14 cellular contexts compared by ENCODE assay signal in the genomic region with DNA sequence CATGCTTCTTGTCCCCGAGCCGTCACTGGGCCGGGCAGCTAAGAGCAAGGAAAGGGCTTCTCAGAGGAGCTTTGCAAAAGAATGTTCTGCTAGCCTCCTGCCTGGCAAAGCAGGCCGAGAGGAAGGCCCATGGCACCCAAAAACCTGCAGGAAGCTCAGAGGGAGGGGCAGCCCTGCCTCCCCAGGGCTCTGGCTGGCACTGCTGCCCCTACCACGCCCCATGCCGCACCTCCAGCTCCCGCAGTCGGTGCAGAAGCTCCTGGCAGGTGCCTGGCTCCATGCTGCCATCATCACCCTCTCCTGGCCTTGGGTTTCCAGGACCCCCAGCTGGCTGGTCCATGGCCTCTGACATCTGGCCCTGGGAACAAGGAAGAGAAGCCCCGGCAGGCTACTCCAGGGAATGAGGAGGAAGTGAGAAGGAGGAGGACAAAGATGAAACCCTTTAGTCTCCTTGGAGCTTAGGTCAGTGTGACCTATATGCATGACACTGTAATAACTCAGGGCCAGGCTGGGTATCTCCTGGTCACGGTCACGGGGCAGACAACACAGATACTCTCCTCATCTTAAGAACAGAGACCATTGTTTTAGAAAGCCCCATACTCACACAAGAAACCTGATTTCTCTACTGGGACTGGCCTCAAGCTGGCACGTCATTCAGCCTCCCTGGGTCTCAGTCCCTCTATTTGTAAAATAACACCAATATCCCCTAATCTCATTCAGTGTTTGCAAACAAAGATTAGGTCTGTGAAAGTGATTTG. TPM values are rescaled to one million over a fixed set of nuclear protein-coding genes. Genes with fewer than 3 reads are reported as not detected.
DNase-seq lines count a peak whose midpoint lies in the region; ATAC-seq and TF ChIP-seq lines count a peak whose summit lies in the region.
"Had no signal": no experiment of that assay in that cellular context is flagged by ENCODE, and none has a peak within 500 bp of the region (broad histone marks: within the 10 kb centered on the region; RNA-seq: fewer than 3 reads in every experiment).

No MANE protein-coding gene starts in this region.

- DNase-seq in Right ventricle myocardium superior (peak; percentile 32), right atrium auricular region (ENCODE audit: low spot score) (no peak), SK-MEL-5 (ENCODE audit: low read depth, low spot score) (peak; percentile 97), mesenteric fat pad (ENCODE audit: low spot score) (peak; percentile 64), sigmoid colon (peak; percentile 41), lower leg skin (ENCODE audit: low spot score in 2 of 2) (no peak)
- no peak for DNase-seq in activated effector memory CD4-positive, alpha-beta T cell treated with anti-CD3 and anti-CD28 coated beads, Interleukin-2, amount 50 U/mL, for 16 hours
- DNase-seq: 8988T; Calu3; CD4-positive, CD25-positive, alpha-beta regulatory T cell; DMS 273 treated with DMSO at 0.1 percent for 48 hours; GM23248 had no signal

- no peak for TF ChIP-seq CTCF in right atrium auricular region (IDR thresholded peaks at IDR 0.05)
- no peak for TF ChIP-seq CTCF in sigmoid colon (IDR thresholded peaks at IDR 0.05)
- TF ChIP-seq CTCF in lower leg skin (IDR thresholded peaks at IDR 0.05), result no peak

- in situ Hi-C loops in SK-MEL-5 (cut with HindIII; ENCODE audit: low pct_unique_long_range_greater_than_20kb, low sequenced_read_pairs), result no loop called here

- WGBS in sigmoid colon, 2 donors, result 57 to 88% methylated on average over 12 of the region's 12 CpGs
- 59 to 64% methylated on average over 12 of the region's 12 CpGs for WGBS in lower leg skin, 2 donors

- H3K4me1 ChIP-seq in right atrium auricular region (peaks cover 0 to 45% of the 10 kb centered on the region in 2 donors), sigmoid colon (peaks cover 0 to 14% (median 9%) of the 10 kb centered on the region in 4 donors)

- H3K27me3 ChIP-seq in right atrium auricular region (no peaks in the 10 kb centered on the region), sigmoid colon (no peaks in the 10 kb centered on the region)
- H3K27me3 ChIP-seq: BLaER1 treated with 17β-estradiol and CSF1 and Interleukin-3, amounts not matched to agents 10 nM and 100 nM had no signal

- H3K4me3 ChIP-seq in right atrium auricular region (no peak overlapping the region), sigmoid colon (no peak overlapping the region), lower leg skin (ENCODE audit: low read depth, poor library complexity, severe bottlenecking) (no peak overlapping the region)
- H3K4me3 ChIP-seq: BLaER1 treated with 17β-estradiol and CSF1 and Interleukin-3, amounts not matched to agents 10 nM and 100 nM; GM23248 had no signal

- H3K9me3 ChIP-seq in right atrium auricular region (no peaks in the 10 kb centered on the region), sigmoid colon (no peaks in the 10 kb centered on the region)
- H3K9me3 ChIP-seq: BLaER1 treated with 17β-estradiol and CSF1 and Interleukin-3, amounts not matched to agents 10 nM and 100 nM had no signal

- intact Hi-C loops in Right ventricle myocardium superior (cut with DNase I), result no loop called here
- intact Hi-C loops in sigmoid colon (cut with DNase I), result no loop called here
- intact Hi-C loops in lower leg skin (cut with DNase I; ENCODE audit: low total_unique reads), result no loop called here

- H3K36me3 ChIP-seq in right atrium auricular region (peaks cover 56% of the 10 kb centered on the region), sigmoid colon (peaks cover 26 to 75% (median 40%) of the 10 kb centered on the region in 4 donors)

- H3K27ac ChIP-seq in right atrium auricular region, result no peak overlapping the region
- H3K27ac ChIP-seq in sigmoid colon, result no peak overlapping the region
- H3K27ac ChIP-seq: BLaER1 treated with 17β-estradiol and CSF1 and Interleukin-3, amounts not matched to agents 10 nM and 100 nM; GM23248 had no signal

- no peak for TF ChIP-seq EP300 in sigmoid colon (IDR thresholded peaks at IDR 0.05)

- no peak for ATAC-seq in Right ventricle myocardium superior (ENCODE audit: poor library complexity)
- ATAC-seq: HCT116 had no signal

- no peak for TF ChIP-seq POLR2A in sigmoid colon (IDR thresholded peaks at IDR 0.05)
- no peak for TF ChIP-seq POLR2A in lower leg skin (IDR thresholded peaks at IDR 0.05)

RNA-seq across cellular contexts. Expression of a gene that starts 24.3 kb away (rescaled TPM):
- total RNA-seq in Right ventricle myocardium superior (29.0 TPM), right atrium auricular region (10 to 100 TPM; 18.6 to 18.7 TPM), mesenteric fat pad (44.3 TPM), sigmoid colon (10 to 100 TPM in 3 of 4 donors, 1 to 10 TPM in 1; 10.0 to 23.3 (median 12.6) TPM), lower leg skin (10 to 100 TPM in 1 of 4 donors, 1 to 10 TPM in 3; 6.1 to 12.9 (median 9.0) TPM)
- total RNA-seq in SK-MEL-5 (2014; rRNA removed; shearing (Covaris generic)), result 29.2 and 29.6 TPM in 2 replicates
- polyA plus RNA-seq in SK-MEL-5 (2015; cell fraction: cytosol; rRNA removed), result 59.9 and 79.3 TPM in 2 replicates
- 108 and 142 TPM in 2 replicates for polyA plus RNA-seq in SK-MEL-5 (2015; cell fraction: nucleus; rRNA removed)
- polyA plus RNA-seq in sigmoid colon, result 1 to 10 TPM in 2 of 3 donors, under 1 TPM in 1; 0.92 to 5.8 (median 2.4) TPM

RNA-seq across cellular contexts. Expression of a gene that starts 39.0 kb away (rescaled TPM):
- total RNA-seq in Right ventricle myocardium superior (2.4 TPM), right atrium auricular region (1 to 10 TPM; 1.8 to 2.0 TPM), mesenteric fat pad (3.0 TPM), sigmoid colon (1 to 10 TPM; 2.7 to 5.4 (median 3.9) TPM), lower leg skin (1 to 10 TPM; 3.2 to 7.4 (median 6.3) TPM)
- 6.3 and 7.2 TPM in 2 replicates for total RNA-seq in SK-MEL-5 (2014; rRNA removed; shearing (Covaris generic))
- polyA plus RNA-seq in SK-MEL-5 (2015; cell fraction: cytosol; rRNA removed), result 5.7 and 6.8 TPM in 2 replicates
- polyA plus RNA-seq in SK-MEL-5 (2015; cell fraction: nucleus; rRNA removed), result 5.7 and 6.7 TPM in 2 replicates
- polyA plus RNA-seq in sigmoid colon, result 1 to 10 TPM; 1.8 to 3.7 (median 2.1) TPM

Comparison
In these comparisons a context has a peak if more than half of its experiments do, and no peak if none do; other contexts are left out.
1. DNase-seq: peak in Right ventricle myocardium superior (single experiment), SK-MEL-5 (single experiment), mesenteric fat pad (single experiment) and sigmoid colon (single experiment); none in right atrium auricular region (single experiment), activated effector memory CD4-positive, alpha-beta T cell treated with anti-CD3 and anti-CD28 coated beads, Interleukin-2, amount 50 U/mL, for 16 hours (single experiment) and lower leg skin (0 of 2).